Comparison of ENCODE assay signal across 23 cellular contexts in genomic region chr17:81539961-81540675, GRCh38. TPM values are rescaled to one million over a fixed set of nuclear protein-coding genes. Genes with fewer than 3 reads are reported as not detected.
"Had no signal": no experiment of that assay in that cellular context is flagged by ENCODE, and none has a peak within 500 bp of the region (broad histone marks: within the 10 kb centered on the region; RNA-seq: fewer than 3 reads in every experiment).

No MANE protein-coding gene starts in this region.

- H3K4me3 Mint-ChIP-seq: activated B cell treated with CpG ODN at 0.5 μM for 24 hours; activated naive CD4-positive, alpha-beta T cell treated with anti-CD3 and anti-CD28 coated beads for 36 hours; activated naive CD8-positive, alpha-beta T cell treated with anti-CD3 and anti-CD28 coated beads, Interleukin-2, amount 10 ng/mL, durations not matched to agents 7 days and 5 days; dendritic cell treated with granulocyte-macrophage colony-stimulating factor and Interleukin-4, amounts not matched to agents 40 ng/mL and 50 ng/mL, for 4 days; naive thymus-derived CD4-positive, alpha-beta T cell; neural crest cell; T-cell had no signal

- ATAC-seq: esophagus mucosa; left lung; naive thymus-derived CD4-positive, alpha-beta T cell; T-cell had no signal

- H3K9me3 Mint-ChIP-seq: activated B cell treated with CpG ODN at 0.5 μM for 24 hours; activated naive CD4-positive, alpha-beta T cell treated with anti-CD3 and anti-CD28 coated beads for 36 hours; activated naive CD8-positive, alpha-beta T cell treated with anti-CD3 and anti-CD28 coated beads, Interleukin-2, amount 10 ng/mL, durations not matched to agents 7 days and 5 days; dendritic cell treated with granulocyte-macrophage colony-stimulating factor and Interleukin-4, amounts not matched to agents 40 ng/mL and 50 ng/mL, for 4 days; naive thymus-derived CD4-positive, alpha-beta T cell; neural crest cell; T-cell had no signal

- H3K4me3 ChIP-seq: left lung, lung, spleen, upper lobe of left lung had no signal

- H3K27ac ChIP-seq: left lung, spleen, upper lobe of left lung had no signal

- H3K36me3 Mint-ChIP-seq: activated naive CD8-positive, alpha-beta T cell treated with anti-CD3 and anti-CD28 coated beads, Interleukin-2, amount 10 ng/mL, durations not matched to agents 7 days and 5 days had no signal

- H3K9me3 ChIP-seq: left lung, spleen, upper lobe of left lung had no signal

- DNase-seq: activated B cell treated with CpG ODN at 0.5 μM for 24 hours; activated CD4-positive, alpha-beta T cell treated with anti-CD3 and anti-CD28 coated beads for 4 hours; activated CD4-positive, alpha-beta T cell treated with anti-CD3 and anti-CD28 coated beads, Interleukin-2, amount 50 U/mL, for 48 hours; activated CD8-positive, alpha-beta memory T cell treated with anti-CD3 and anti-CD28 coated beads, Interleukin-2, amount 50 U/mL, for 48 hours; activated effector memory CD4-positive, alpha-beta T cell treated with Interleukin-2 at 50 U/mL for 16 hours; activated naive CD4-positive, alpha-beta T cell treated with anti-CD3 and anti-CD28 coated beads for 36 hours; activated naive CD8-positive, alpha-beta T cell treated with anti-CD3 and anti-CD28 coated beads, Interleukin-2, amount 10 ng/mL, durations not matched to agents 7 days and 5 days; activated T-cell treated with anti-CD3 and anti-CD28 coated beads, Interleukin-2, amount 50 U/mL, for 48 hours; amniotic stem cell; effector CD4-positive, alpha-beta T cell; foreskin melanocyte; naive thymus-derived CD4-positive, alpha-beta T cell; spleen; stimulated activated CD4-positive, alpha-beta T cell treated with anti-CD3 and anti-CD28 coated beads, Interleukin-4, amount 100 ng/mL, for 1 hour; stimulated activated naive CD4-positive, alpha-beta T cell; T-cell had no signal

- H3K27ac Mint-ChIP-seq: activated B cell treated with CpG ODN at 0.5 μM for 24 hours; activated naive CD4-positive, alpha-beta T cell treated with anti-CD3 and anti-CD28 coated beads for 36 hours; activated naive CD8-positive, alpha-beta T cell treated with anti-CD3 and anti-CD28 coated beads, Interleukin-2, amount 10 ng/mL, durations not matched to agents 7 days and 5 days; dendritic cell treated with granulocyte-macrophage colony-stimulating factor and Interleukin-4, amounts not matched to agents 40 ng/mL and 50 ng/mL, for 4 days; naive thymus-derived CD4-positive, alpha-beta T cell; T-cell had no signal

- H3K4me1 Mint-ChIP-seq: activated naive CD8-positive, alpha-beta T cell treated with anti-CD3 and anti-CD28 coated beads, Interleukin-2, amount 10 ng/mL, durations not matched to agents 7 days and 5 days had no signal

- FAIRE-seq: bronchial epithelial cell had no signal

RNA-seq across cellular contexts. Expression of gene FSCN2, which starts 11.9 kb away (rescaled TPM):
- total RNA-seq: activated naive CD4-positive, alpha-beta T cell treated with anti-CD3 and anti-CD28 coated beads for 36 hours had no signal
- polyA plus RNA-seq: naive thymus-derived CD4-positive, alpha-beta T cell had no signal
